Comparison of ENCODE assay signal across 31 cellular contexts in genomic region chr4:68338625-68339024, GRCh38. TPM values are rescaled to one million over a fixed set of nuclear protein-coding genes. Genes with fewer than 3 reads are reported as not detected.
DNase-seq lines count a peak whose midpoint lies in the region; ATAC-seq and TF ChIP-seq lines count a peak whose summit lies in the region.
"Had no signal": no experiment of that assay in that cellular context is flagged by ENCODE, and none has a peak within 500 bp of the region (broad histone marks: within the 10 kb centered on the region; RNA-seq: fewer than 3 reads in every experiment).

No MANE protein-coding gene starts in this region.

- H3K9me3 ChIP-seq in right atrium auricular region (no peaks in the 10 kb centered on the region), heart left ventricle (no peaks in the 10 kb centered on the region), stomach (no peaks in the 10 kb centered on the region)
- no peaks in the 10 kb centered on the region for H3K9me3 ChIP-seq in naive thymus-derived CD4-positive, alpha-beta T cell (ENCODE audit: control insufficient read depth in 2 of 3, low read length in 3 of 3)
- H3K9me3 ChIP-seq: A549, esophagus muscularis mucosa, mucosa of descending colon had no signal

- peaks cover 12 to 24% (median 18%) of the 10 kb centered on the region in 5 donors for H3K36me3 Mint-ChIP-seq in naive thymus-derived CD4-positive, alpha-beta T cell

- POLR2A ChIA-PET in naive thymus-derived CD4-positive, alpha-beta T cell (lab: Charles Lee) = interaction anchor here (0.9 kb wide), 1 partner anchor 26 kb away, joined by 7 read pairs; no protein-coding TSS in a partner anchor

- no peaks in the 10 kb centered on the region for H3K27me3 Mint-ChIP-seq in naive thymus-derived CD4-positive, alpha-beta T cell
- H3K27me3 Mint-ChIP-seq: activated CD4-positive, alpha-beta T cell treated with anti-CD3 and anti-CD28 coated beads, Interleukin-2, amount 10 ng/mL, durations not matched to agents 24 days and 14 days; effector memory CD8-positive, alpha-beta T cell had no signal

- WGBS in heart left ventricle, 4 donors = 44 to 65% (median 51%) methylated on average over 3 of the region's 3 CpGs
- WGBS in stomach, 5 donors = 65 to 81% (median 70%) methylated on average over 3 of the region's 3 CpGs

- in situ Hi-C loops in KBM-7 (cut with MboI; ENCODE audit: low pct_unique_long_range_greater_than_20kb, low sequenced_read_pairs) = no loop called here

- H3K27ac ChIP-seq in right atrium auricular region = peak overlapping the region in 1 of 2 donors; percentile 44
- H3K27ac ChIP-seq in heart left ventricle = peak overlapping the region in 4 of 12 donors; percentile 7 to 50 (median 20)
- peak overlapping the region; percentile 28 for H3K27ac ChIP-seq in naive thymus-derived CD4-positive, alpha-beta T cell (ENCODE audit: low read depth, low read length)
- H3K27ac ChIP-seq in stomach = no peak overlapping the region
- H3K27ac ChIP-seq: A549, coronary artery, esophagus muscularis mucosa, HL-60 had no signal

- H3K4me1 ChIP-seq in right atrium auricular region (peaks cover 0 to 48% of the 10 kb centered on the region in 2 donors), heart left ventricle (peaks cover 10 to 63% (median 52%) of the 10 kb centered on the region in 12 donors), stomach (peaks cover 35 to 94% (median 58%) of the 10 kb centered on the region in 4 donors)
- peaks cover 19 to 35% of the 10 kb centered on the region in 2 donors for H3K4me1 ChIP-seq in naive thymus-derived CD4-positive, alpha-beta T cell (ENCODE audit: control insufficient read depth in 2 of 2, insufficient read depth in 2 of 2, low read length in 2 of 2)

- TF ChIP-seq EP300 in stomach (IDR thresholded peaks at IDR 0.05) = no peak

- H3K4me3 ChIP-seq in right atrium auricular region = no peak overlapping the region
- no peak overlapping the region for H3K4me3 ChIP-seq in heart left ventricle
- H3K4me3 ChIP-seq in naive thymus-derived CD4-positive, alpha-beta T cell (ENCODE audit: low read length) = no peak overlapping the region
- no peak overlapping the region for H3K4me3 ChIP-seq in stomach
- H3K4me3 ChIP-seq: A549, coronary artery, esophagus muscularis mucosa, GM12878, lung, mucosa of descending colon had no signal

- intact Hi-C loops in Right ventricle myocardium superior (cut with DNase I) (no loop called here), heart left ventricle (cut with DNase I) (no loop called here), stomach (cut with DNase I; ENCODE audit: low total_unique reads) (no loop called here)
- intact Hi-C loops in naive thymus-derived CD4-positive, alpha-beta T cell (cut with micrococcal nuclease) = loop anchor here in 1 of 2 donors (1.0 kb wide), 2 partner anchors 8 to 9 kb away; no protein-coding TSS in a partner anchor

- no peak for DNase-seq in Right ventricle myocardium superior
- DNase-seq in right atrium auricular region (ENCODE audit: low spot score) = no peak
- peak in 2 of 5 donors; percentile 30 to 44 for DNase-seq in heart left ventricle
- no peak for DNase-seq in naive thymus-derived CD4-positive, alpha-beta T cell
- DNase-seq in NCI-H82 treated with DMSO at 0.1 percent for 48 hours (lab: John Stamatoyannopoulos, UW; ENCODE audit: unreplicated experiment) = no peak
- DNase-seq in NOMO-1 treated with DMSO at 0.1 percent for 48 hours (lab: John Stamatoyannopoulos, UW; ENCODE audit: unreplicated experiment) = no peak
- DNase-seq in KBM-7 = no peak
- no peak for DNase-seq in stomach
- DNase-seq: activated CD4-positive, alpha-beta T cell treated with anti-CD3 and anti-CD28 coated beads, Interleukin-2, amount 10 ng/mL, durations not matched to agents 24 days and 14 days; activated naive CD4-positive, alpha-beta T cell treated with Interleukin-2 at 50 U/mL for 16 hours; activated T-cell treated with anti-CD3 and anti-CD28 coated beads, Interleukin-2, amount 50 U/mL, for 72 hours; AML-193; amygdala; CD8-positive, alpha-beta T cell; DMS 273 treated with DMSO at 0.1 percent for 48 hours; effector memory CD8-positive, alpha-beta T cell; EL; mucosa of descending colon; NCI-H1048; NCI-H1694; NCI-H446 treated with DMSO at 0.1 percent for 48 hours; NCI-H82; stimulated activated CD4-positive, alpha-beta T cell treated with anti-CD3 and anti-CD28 coated beads, Interleukin-4, amount 100 ng/mL, for 24 hours had no signal

- ATAC-seq in Right ventricle myocardium superior (ENCODE audit: poor library complexity) = peak; percentile 88
- ATAC-seq in heart left ventricle = peak; percentile 68 to 93 (median 88)
- no peak for ATAC-seq in naive thymus-derived CD4-positive, alpha-beta T cell
- ATAC-seq: A549; activated T-cell treated with anti-CD3 and anti-CD28 coated beads, Interleukin-2, amount 50 U/mL, for 72 hours; CD8-positive, alpha-beta T cell; effector memory CD8-positive, alpha-beta T cell; GM12878; mucosa of descending colon; stimulated activated effector memory CD8-positive, alpha-beta T cell treated with anti-CD3 and anti-CD28 coated beads, Interleukin-12 subunit alpha, Interleukin-12 subunit beta, amount 100 ng/mL, for 72 hours had no signal

- TF ChIP-seq POLR2A in heart left ventricle (IDR thresholded peaks at IDR 0.05) = no peak
- TF ChIP-seq POLR2A in stomach (IDR thresholded peaks at IDR 0.05) = no peak

- H3K27me3 ChIP-seq in right atrium auricular region (no peaks in the 10 kb centered on the region), heart left ventricle (no peaks in the 10 kb centered on the region), stomach (no peaks in the 10 kb centered on the region)
- no peaks in the 10 kb centered on the region for H3K27me3 ChIP-seq in naive thymus-derived CD4-positive, alpha-beta T cell (ENCODE audit: control insufficient read depth in 2 of 2, insufficient read depth in 2 of 2, low read length in 2 of 2)
- H3K27me3 ChIP-seq: esophagus muscularis mucosa had no signal

- H3K27ac Mint-ChIP-seq in naive thymus-derived CD4-positive, alpha-beta T cell = peak overlapping the region in 3 of 9 donors; percentile 30 to 62 (median 43)
- H3K27ac Mint-ChIP-seq: activated CD4-positive, alpha-beta T cell treated with anti-CD3 and anti-CD28 coated beads, Interleukin-2, amount 10 ng/mL, durations not matched to agents 24 days and 14 days; activated T-cell treated with anti-CD3 and anti-CD28 coated beads, Interleukin-2, amount 50 U/mL, for 72 hours; stimulated activated effector memory CD8-positive, alpha-beta T cell treated with anti-CD3 and anti-CD28 coated beads, Interleukin-12 subunit alpha, Interleukin-12 subunit beta, amount 100 ng/mL, for 72 hours had no signal

- peaks cover 32 to 91% (median 68%) of the 10 kb centered on the region in 7 donors for H3K4me1 Mint-ChIP-seq in naive thymus-derived CD4-positive, alpha-beta T cell

- TF ChIP-seq CTCF in right atrium auricular region (IDR thresholded peaks at IDR 0.05) (no peak), heart left ventricle (IDR thresholded peaks at IDR 0.05) (no peak), stomach (IDR thresholded peaks at IDR 0.05) (no peak)

- H3K4me3 Mint-ChIP-seq in naive thymus-derived CD4-positive, alpha-beta T cell = peak overlapping the region in 3 of 10 donors; percentile 19 to 99 (median 54)
- H3K4me3 Mint-ChIP-seq: activated CD4-positive, alpha-beta T cell treated with anti-CD3 and anti-CD28 coated beads, Interleukin-2, amount 10 ng/mL, durations not matched to agents 24 days and 14 days; activated T-cell treated with anti-CD3 and anti-CD28 coated beads, Interleukin-2, amount 50 U/mL, for 72 hours; stimulated activated effector memory CD8-positive, alpha-beta T cell treated with anti-CD3 and anti-CD28 coated beads, Interleukin-12 subunit alpha, Interleukin-12 subunit beta, amount 100 ng/mL, for 72 hours had no signal

- H3K9me3 Mint-ChIP-seq in naive thymus-derived CD4-positive, alpha-beta T cell = no peaks in the 10 kb centered on the region
- H3K9me3 Mint-ChIP-seq: activated CD4-positive, alpha-beta T cell treated with anti-CD3 and anti-CD28 coated beads, Interleukin-2, amount 10 ng/mL, durations not matched to agents 24 days and 14 days; activated T-cell treated with anti-CD3 and anti-CD28 coated beads, Interleukin-2, amount 50 U/mL, for 72 hours; CD8-positive, alpha-beta T cell; effector memory CD8-positive, alpha-beta T cell; nephron; stimulated activated effector memory CD8-positive, alpha-beta T cell treated with anti-CD3 and anti-CD28 coated beads, Interleukin-12 subunit alpha, Interleukin-12 subunit beta, amount 100 ng/mL, for 72 hours had no signal

- peaks cover 29% of the 10 kb centered on the region for H3K36me3 ChIP-seq in right atrium auricular region
- peaks cover 0 to 46% (median 38%) of the 10 kb centered on the region in 9 donors for H3K36me3 ChIP-seq in heart left ventricle
- peaks cover 12 to 31% (median 17%) of the 10 kb centered on the region in 3 experiments for H3K36me3 ChIP-seq in naive thymus-derived CD4-positive, alpha-beta T cell (ENCODE audit: control insufficient read depth in 2 of 3, insufficient read depth in 3 of 3, low read length in 3 of 3)
- peaks cover 13 to 43% (median 39%) of the 10 kb centered on the region in 4 donors for H3K36me3 ChIP-seq in stomach

- CTCF ChIA-PET in naive thymus-derived CD4-positive, alpha-beta T cell (lab: Charles Lee) = no interaction called here

RNA-seq across cellular contexts. Expression of gene YTHDC1, which starts 11.3 kb away (rescaled TPM):
- total RNA-seq in Right ventricle myocardium superior = 50.0 TPM
- 10 to 100 TPM; 32.6 to 35.6 TPM for total RNA-seq in right atrium auricular region
- total RNA-seq in heart left ventricle = 10 to 100 TPM; 27.0 to 60.8 (median 43.8) TPM
- 10 to 100 TPM; 27.1 to 30.5 TPM for polyA plus RNA-seq in heart left ventricle
- 100 to 1,000 TPM in 4 of 5 experiments, 10 to 100 TPM in 1; 99.4 to 254 (median 219) TPM for total RNA-seq in naive thymus-derived CD4-positive, alpha-beta T cell
- 10 to 100 TPM; 26.9 to 31.0 TPM for polyA plus RNA-seq in naive thymus-derived CD4-positive, alpha-beta T cell
- total RNA-seq in stomach = 100 to 1,000 TPM in 1 of 5 donors, 10 to 100 TPM in 4; 37.2 to 113 (median 89.3) TPM
- 10 to 100 TPM; 22.9 to 33.2 (median 29.5) TPM for polyA plus RNA-seq in stomach
